Comparison of ENCODE assay signal across 16 cellular contexts in the genomic region with DNA sequence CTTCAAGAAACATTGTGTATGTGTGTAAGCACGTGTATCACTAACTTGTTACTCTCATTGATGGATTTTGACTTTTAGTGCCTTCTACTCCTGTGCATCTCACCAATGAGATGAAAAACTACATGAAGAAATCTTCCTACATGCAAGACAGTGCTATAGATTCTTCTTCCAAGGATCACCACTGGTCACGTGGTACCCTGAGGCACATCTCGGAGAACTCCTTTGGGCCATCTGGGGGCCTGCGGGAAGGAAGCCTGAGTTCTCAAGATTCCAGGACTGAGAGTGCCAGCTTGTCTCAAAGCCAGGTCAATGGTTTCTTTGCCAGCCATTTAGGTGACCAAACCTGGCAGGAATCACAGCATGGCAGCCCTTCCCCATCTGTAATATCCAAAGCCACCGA.
DNase-seq lines count a peak whose midpoint lies in the region; ATAC-seq and TF ChIP-seq lines count a peak whose summit lies in the region.
"Had no signal": no experiment of that assay in that cellular context is flagged by ENCODE, and none has a peak within 500 bp of the region (broad histone marks: within the 10 kb centered on the region; RNA-seq: fewer than 3 reads in every experiment).

No MANE protein-coding gene starts in this region.

- DNase-seq in ELF-1 (ENCODE audit: low read depth, low spot score) (peak; percentile 8), M059J (ENCODE audit: low read depth) (peak; percentile 0), nephron progenitor cell (no peak), tibial nerve (ENCODE audit: low spot score in 2 of 2) (no peak), ACHN (no peak)
- DNase-seq: 8988T; C1 segment of cervical spinal cord; Calu3; CD4-positive, alpha-beta memory T cell; COR-L47; DMS53; DMS79 treated with DMSO at 0.1 percent for 48 hours; GOT3; HCEC 1CT had no signal

- TF ChIP-seq POLR2A in tibial nerve (IDR thresholded peaks at IDR 0.05) = no peak

- no peak overlapping the region for H3K4me3 ChIP-seq in tibial nerve
- H3K4me3 ChIP-seq: A549 had no signal

- no peaks in the 10 kb centered on the region for H3K27me3 ChIP-seq in tibial nerve

- H3K27ac Mint-ChIP-seq in nephron progenitor cell = peak overlapping the region; percentile 63

- no peaks in the 10 kb centered on the region for H3K9me3 Mint-ChIP-seq in nephron progenitor cell
- H3K9me3 Mint-ChIP-seq: CD4-positive, alpha-beta memory T cell had no signal

- peaks cover 68% of the 10 kb centered on the region for H3K36me3 Mint-ChIP-seq in nephron progenitor cell (ENCODE audit: low read depth)

- in situ Hi-C loops in ACHN (cut with HindIII; ENCODE audit: low pct_ligation_motif_present, low pct_unique_long_range_greater_than_20kb, low sequenced_read_pairs) = no loop called here

- H3K27me3 Mint-ChIP-seq in nephron progenitor cell (ENCODE audit: low read depth, poor library complexity) = no peaks in the 10 kb centered on the region
- H3K27me3 Mint-ChIP-seq: CD4-positive, alpha-beta memory T cell had no signal

- no peak overlapping the region for H3K4me3 Mint-ChIP-seq in nephron progenitor cell
- H3K4me3 Mint-ChIP-seq: CD4-positive, alpha-beta memory T cell had no signal

- peaks cover 0 to 74% (median 0%) of the 10 kb centered on the region in 3 donors for H3K36me3 ChIP-seq in tibial nerve

- TF ChIP-seq EP300 in tibial nerve (IDR thresholded peaks at IDR 0.05) = no peak

- H3K9me3 ChIP-seq in tibial nerve = no peaks in the 10 kb centered on the region
- H3K9me3 ChIP-seq: A549 had no signal

- no peak for ATAC-seq in HG03139 (IDR thresholded peaks at IDR 0.05; ENCODE audit: unreplicated experiment)
- ATAC-seq: A549 had no signal

- TF ChIP-seq CTCF in nephron progenitor cell (IDR thresholded peaks at IDR 0.05) (no peak), tibial nerve (IDR thresholded peaks at IDR 0.05) (no peak)

- WGBS in tibial nerve, 2 donors = 89 to 95% methylated on average over 5 of the region's 5 CpGs

- H3K4me1 ChIP-seq in tibial nerve = no peaks in the 10 kb centered on the region
- H3K4me1 ChIP-seq: A549 had no signal

- no peak overlapping the region for H3K27ac ChIP-seq in tibial nerve
- H3K27ac ChIP-seq: A549 had no signal

- H3K4me1 Mint-ChIP-seq in nephron progenitor cell = no peaks in the 10 kb centered on the region
- H3K4me1 Mint-ChIP-seq: CD4-positive, alpha-beta memory T cell had no signal

Comparison
In these comparisons a context has a peak if more than half of its experiments do, and no peak if none do; other contexts are left out.
1. DNase-seq: peak in ELF-1 (single experiment) and M059J (single experiment); none in nephron progenitor cell (single experiment), tibial nerve (0 of 2) and ACHN (single experiment).